In genomic region chr19:9791552-9792181, GRCh38 we compare ENCODE assay signal across 8 cellular contexts. TPM values are rescaled to one million over a fixed set of nuclear protein-coding genes. Genes with fewer than 3 reads are reported as not detected.
DNase-seq lines count a peak whose midpoint lies in the region; FAIRE-seq and TF ChIP-seq lines count a peak whose summit lies in the region.

No MANE protein-coding gene starts in this region.

- H3K79me1 ChIP-seq in neuronal stem cell (ENCODE audit: low read depth, low read length) = no peaks in the 10 kb centered on the region

- H3K4ac ChIP-seq in neuronal stem cell (ENCODE audit: low read length) = no peak overlapping the region

- no peak overlapping the region for H3K23ac ChIP-seq in neuronal stem cell (ENCODE audit: low read depth, low read length, poor library complexity)

- H2AK5ac ChIP-seq in neuronal stem cell (ENCODE audit: low read depth, low read length) = no peak overlapping the region

- peak; percentile 97 for DNase-seq in A673 (ENCODE audit: low spot score)
- peak; percentile 50 for DNase-seq in GM19239 (ENCODE audit: insufficient read length, low spot score)
- peak; percentile 90 for DNase-seq in M059J (ENCODE audit: low read depth)
- DNase-seq in SK-N-MC (ENCODE audit: low read depth, low spot score) = peak; percentile 34
- DNase-seq in activated naive CD4-positive, alpha-beta T cell treated with anti-CD3 and anti-CD28 coated beads, Interleukin-2, amount 50 U/mL, for 16 hours = peak; percentile 91
- DNase-seq in germinal center (ENCODE audit: low spot score) = peak; percentile 93
- peak; percentile 95 for DNase-seq in neuronal stem cell (ENCODE audit: low spot score)
- DNase-seq in stomach = peak; percentile 97

- POLR2A ChIA-PET in A673 (lab: Charles Lee; ENCODE audit: low non-redundant PET) = no interaction called here

- H3K4me2 ChIP-seq in neuronal stem cell (ENCODE audit: insufficient read depth, low read length, poor library complexity, severe bottlenecking) = peak overlapping the region; percentile 66

- no peak overlapping the region for H4K91ac ChIP-seq in neuronal stem cell (ENCODE audit: low read depth, low read length, poor library complexity)

- TF ChIP-seq CTCF in A673 (conservative IDR thresholded peaks at IDR 0.05; ENCODE audit: low read depth, low read length) (no peak), stomach (IDR thresholded peaks at IDR 0.05) (no peak)

- no CpG with 5 or more reads among the region's 48 CpGs for WGBS in neuronal stem cell (ENCODE audit: extremely low coverage in 2 of 2, insufficient read length in 2 of 2, insufficient replicate concordance in 1 of 2), 2 donors
- 2 to 4% (median 3%) methylated on average over 37 to 48 of the region's 48 CpGs for WGBS in stomach, 5 donors

- no peak overlapping the region for H2BK15ac ChIP-seq in neuronal stem cell (ENCODE audit: low read length)

- H3K4me3 ChIP-seq in A673 (ENCODE audit: low read depth, low read length, poor library complexity, severe bottlenecking) = peak overlapping the region; percentile 64
- peak overlapping the region; percentile 83 for H3K4me3 ChIP-seq in SK-N-MC
- H3K4me3 ChIP-seq in neuronal stem cell (ENCODE audit: low read length in 2 of 2) = peak overlapping the region; percentile 73 to 87
- peak overlapping the region; percentile 56 to 82 (median 62) for H3K4me3 ChIP-seq in stomach

- CTCF ChIA-PET in A673 (lab: Charles Lee) = no interaction called here

- H2BK5ac ChIP-seq in neuronal stem cell (ENCODE audit: low read length) = no peak overlapping the region

- H3K18ac ChIP-seq in neuronal stem cell (ENCODE audit: low read length) = no peak overlapping the region

- peak overlapping the region; percentile 99 for H2AFZ ChIP-seq in neuronal stem cell (ENCODE audit: low read length)

- no peak overlapping the region for H4K8ac ChIP-seq in neuronal stem cell (ENCODE audit: low read depth, low read length)

- TF ChIP-seq POLR2A in stomach (IDR thresholded peaks at IDR 0.05) = no peak

- intact Hi-C loops in A673 (cut with micrococcal nuclease; ENCODE audit: unreplicated experiment) = no loop called here
- intact Hi-C loops in stomach (cut with DNase I; ENCODE audit: low total_unique reads) = loop anchor here (10.0 kb wide), 2 partner anchors 207 to 587 kb away; partner anchors contain the start of gene ZNF121

- H3K27me3 ChIP-seq in A673 (replicated peaks; ENCODE audit: insufficient read depth, low read depth, low read length, poor library complexity) (no peaks in the 10 kb centered on the region), neuronal stem cell (ENCODE audit: control insufficient read depth in 3 of 3, insufficient read depth in 3 of 3, low read depth in 1 of 3, low read length in 3 of 3) (no peaks in the 10 kb centered on the region), stomach (no peaks in the 10 kb centered on the region)

- H3K36me3 ChIP-seq in A673 (ENCODE audit: insufficient read depth, low read length, poor library complexity, severe bottlenecking) = no peaks in the 10 kb centered on the region
- H3K36me3 ChIP-seq in SK-N-MC (ENCODE audit: insufficient read depth, low read length) = no peaks in the 10 kb centered on the region
- H3K36me3 ChIP-seq in neuronal stem cell (replicated peaks in 1 of 2; ENCODE audit: control insufficient read depth in 2 of 2, insufficient read depth in 2 of 2, low read length in 2 of 2) = no peaks in the 10 kb centered on the region
- no peaks in the 10 kb centered on the region for H3K36me3 ChIP-seq in stomach

- no peak overlapping the region for H2BK120ac ChIP-seq in neuronal stem cell (ENCODE audit: low read depth, low read length)

- H3K9ac ChIP-seq in SK-N-MC (ENCODE audit: insufficient read length) (no peak overlapping the region), neuronal stem cell (ENCODE audit: low read depth, low read length, poor library complexity) (no peak overlapping the region)

- no peak overlapping the region for H3K14ac ChIP-seq in neuronal stem cell (ENCODE audit: low read length)

- H2BK12ac ChIP-seq in neuronal stem cell (ENCODE audit: low read length) = no peak overlapping the region

- H3K4me1 ChIP-seq in A673 (ENCODE audit: insufficient read depth, low read length, poor library complexity, severe bottlenecking) = no peaks in the 10 kb centered on the region
- H3K4me1 ChIP-seq in neuronal stem cell (ENCODE audit: control insufficient read depth in 2 of 2, insufficient read depth in 1 of 2, low read depth in 1 of 2, low read length in 2 of 2) = peaks cover 0 to 5% of the 10 kb centered on the region in 2 donors
- H3K4me1 ChIP-seq in stomach = peaks cover 6 to 39% (median 21%) of the 10 kb centered on the region in 4 donors

- H3K9me3 ChIP-seq in A673 (ENCODE audit: low read depth, low read length, poor library complexity, severe bottlenecking) (no peaks in the 10 kb centered on the region), SK-N-MC (ENCODE audit: low read depth, low read length) (no peaks in the 10 kb centered on the region), neuronal stem cell (replicated peaks in 1 of 2; ENCODE audit: control insufficient read depth in 2 of 2, insufficient read depth in 1 of 2, low read depth in 1 of 2, low read length in 2 of 2) (no peaks in the 10 kb centered on the region), stomach (no peaks in the 10 kb centered on the region)

- BruUV-seq in A673 (replicated peaks; lab: Mats Ljungman, UMichigan) = no TSS peak

- TF ChIP-seq EP300 in stomach (IDR thresholded peaks at IDR 0.05) = no peak

- FAIRE-seq in GM19239 (lab: Jason Lieb, UNC) = peak; percentile 86

- H3K27ac ChIP-seq in A673 (ENCODE audit: low read depth, low read length, poor library complexity, severe bottlenecking) (peak overlapping the region; percentile 73), SK-N-MC (no peak overlapping the region), neuronal stem cell (replicated peaks; ENCODE audit: low read length) (peak overlapping the region; percentile 70), stomach (peak overlapping the region; percentile 86 to 97 (median 95))

RNA-seq across cellular contexts. Expression of gene ZNF846, which starts 23.1 kb away (rescaled TPM):
- 3.9 and 7.7 TPM in 2 replicates for total RNA-seq in A673 (2021)
- total RNA-seq in M059J (2014; rRNA removed; shearing (Covaris generic)) = 1.3 and 3.8 TPM in 2 replicates
- polyA plus RNA-seq in neuronal stem cell (2013, experiment 1 of 2) = 4.6 TPM
- polyA plus RNA-seq in neuronal stem cell (2013, experiment 2 of 2) = 4.7 TPM
- 10 to 100 TPM in 2 of 5 donors, 1 to 10 TPM in 3; 1.3 to 22.4 (median 5.8) TPM for total RNA-seq in stomach
- 1 to 10 TPM; 6.0 to 7.5 (median 6.9) TPM for polyA plus RNA-seq in stomach

RNA-seq across cellular contexts. Expression of gene FBXL12, which starts 27.2 kb away (rescaled TPM):
- total RNA-seq in A673 (2021) (21.7 and 26.4 TPM in 2 replicates), stomach (100 to 1,000 TPM in 1 of 5 donors, 10 to 100 TPM in 4; 11.1 to 185 (median 29.0) TPM)
- 23.2 and 24.4 TPM in 2 replicates for total RNA-seq in M059J (2014; rRNA removed; shearing (Covaris generic))
- 24.5 TPM for polyA plus RNA-seq in neuronal stem cell (2013, experiment 1 of 2)
- polyA plus RNA-seq in neuronal stem cell (2013, experiment 2 of 2) = 22.9 TPM
- polyA plus RNA-seq in stomach = 10 to 100 TPM; 12.3 to 18.3 (median 17.4) TPM

RNA-seq across cellular contexts. Expression of gene UBL5, which starts 36.1 kb away (rescaled TPM):
- total RNA-seq in A673 (2021) (327 and 383 TPM in 2 replicates), stomach (100 to 1,000 TPM in 3 of 5 donors, 10 to 100 TPM in 2; 11.3 to 213 (median 124) TPM)
- total RNA-seq in M059J (2014; rRNA removed; shearing (Covaris generic)) = 601 and 1,151 TPM in 2 replicates
- 416 TPM for polyA plus RNA-seq in neuronal stem cell (2013, experiment 1 of 2)
- 386 TPM for polyA plus RNA-seq in neuronal stem cell (2013, experiment 2 of 2)
- 100 to 1,000 TPM; 864 to 962 (median 934) TPM for polyA plus RNA-seq in stomach

RNA-seq across cellular contexts. Expression of gene PIN1, which starts 43.5 kb away (rescaled TPM):
- total RNA-seq in A673 (2021) (177 and 179 TPM in 2 replicates), stomach (100 to 1,000 TPM in 1 of 5 donors, 10 to 100 TPM in 4; 24.2 to 101 (median 41.1) TPM)
- total RNA-seq in M059J (2014; rRNA removed; shearing (Covaris generic)) = 146 and 182 TPM in 2 replicates
- polyA plus RNA-seq in neuronal stem cell (2013, experiment 1 of 2) = 78.9 TPM
- 76.3 TPM for polyA plus RNA-seq in neuronal stem cell (2013, experiment 2 of 2)
- polyA plus RNA-seq in stomach = 100 to 1,000 TPM in 1 of 3 donors, 10 to 100 TPM in 2; 94.1 to 105 (median 96.6) TPM

Comparison
In these comparisons a context has a peak if more than half of its experiments do, and no peak if none do; other contexts are left out.
1. DNase-seq: peak in every context shown above with its lines; median percentile 97 in A673; 97 in stomach; 95 in neuronal stem cell; 93 in germinal center; 91 in activated naive CD4-positive, alpha-beta T cell treated with anti-CD3 and anti-CD28 coated beads, Interleukin-2, amount 50 U/mL, for 16 hours; 90 in M059J; 50 in GM19239; 34 in SK-N-MC.